Comparison of ENCODE assay signal across 21 cellular contexts in genomic region chr1:17669305-17669704, GRCh38.
"Had no signal": no experiment of that assay in that cellular context is flagged by ENCODE, and none has a peak within 500 bp of the region (broad histone marks: within the 10 kb centered on the region; RNA-seq: fewer than 3 reads in every experiment).

No MANE protein-coding gene starts in this region.

- H3K27me3 Mint-ChIP-seq: stimulated activated naive B cell treated with anti-CD40 and anti-IgM and Interleukin-4, amounts not matched to agents 10 μg/mL and 1 μg/mL and 100 μg/mL, for 72 hours; stimulated activated naive CD8-positive, alpha-beta T cell treated with anti-CD3 and anti-CD28 coated beads, Interleukin-15, amount 100 ng/mL, for 72 hours had no signal

- H3K4me1 ChIP-seq: left lung, parathyroid adenoma, testis had no signal

- H2AFZ ChIP-seq: parathyroid adenoma had no signal

- H3K27ac ChIP-seq: left lung, parathyroid adenoma, psoas muscle, sigmoid colon, skin epidermis, testis had no signal

- H3K79me2 ChIP-seq: parathyroid adenoma had no signal

- H3K9ac ChIP-seq: parathyroid adenoma had no signal

- FAIRE-seq: endometrium, frontal cortex had no signal

- H3K27me3 ChIP-seq: left lung, sigmoid colon, testis had no signal

- ATAC-seq: esophagus mucosa; left lung; stimulated activated naive B cell treated with anti-CD40 and anti-IgM and Interleukin-4, amounts not matched to agents 10 μg/mL and 1 μg/mL and 100 μg/mL, for 72 hours; stimulated activated naive CD8-positive, alpha-beta T cell treated with anti-CD3 and anti-CD28 coated beads, Interleukin-15, amount 100 ng/mL, for 72 hours had no signal

- H3K4me3 Mint-ChIP-seq: naive B cell; nephron; stimulated activated naive B cell treated with anti-CD40 and anti-IgM and Interleukin-4, amounts not matched to agents 10 μg/mL and 1 μg/mL and 100 μg/mL, for 72 hours; stimulated activated naive CD8-positive, alpha-beta T cell treated with anti-CD3 and anti-CD28 coated beads, Interleukin-15, amount 100 ng/mL, for 72 hours had no signal

- H3K9me3 Mint-ChIP-seq: naive B cell; nephron; stimulated activated naive B cell treated with anti-CD40 and anti-IgM and Interleukin-4, amounts not matched to agents 10 μg/mL and 1 μg/mL and 100 μg/mL, for 72 hours; stimulated activated naive CD8-positive, alpha-beta T cell treated with anti-CD3 and anti-CD28 coated beads, Interleukin-15, amount 100 ng/mL, for 72 hours had no signal

- H3K4me1 Mint-ChIP-seq: stimulated activated naive B cell treated with anti-CD40 and anti-IgM and Interleukin-4, amounts not matched to agents 10 μg/mL and 1 μg/mL and 100 μg/mL, for 72 hours; stimulated activated naive CD8-positive, alpha-beta T cell treated with anti-CD3 and anti-CD28 coated beads, Interleukin-15, amount 100 ng/mL, for 72 hours had no signal

- H3K4me3 ChIP-seq: left lung, lung, psoas muscle, sigmoid colon, skin epidermis, testis had no signal

- H3K9me3 ChIP-seq: left lung, psoas muscle, sigmoid colon, testis had no signal

- H3K27ac Mint-ChIP-seq: nephron; stimulated activated naive B cell treated with anti-CD40 and anti-IgM and Interleukin-4, amounts not matched to agents 10 μg/mL and 1 μg/mL and 100 μg/mL, for 72 hours had no signal

- DNase-seq: cortex of kidney; effector memory CD4-positive, alpha-beta T cell; islet precursor cell; mesenchymal stem cell; naive B cell; sigmoid colon; stimulated activated CD4-positive, alpha-beta T cell treated with anti-CD3 and anti-CD28 coated beads, Interleukin-2, amount 100 ng/mL, for 24 hours; stimulated activated CD4-positive, alpha-beta T cell treated with anti-CD3 and anti-CD28 coated beads, Interleukin-4, amount 100 ng/mL, for 4 hours; stimulated activated naive B cell treated with anti-CD40 and anti-IgM and Interleukin-4, amounts not matched to agents 10 μg/mL and 1 μg/mL and 100 μg/mL, for 72 hours; stimulated activated naive CD8-positive, alpha-beta T cell treated with anti-CD3 and anti-CD28 coated beads, Interleukin-15, amount 100 ng/mL, for 72 hours; testis; trophoblast cell had no signal

- H3K36me3 Mint-ChIP-seq: naive B cell; stimulated activated naive B cell treated with anti-CD40 and anti-IgM and Interleukin-4, amounts not matched to agents 10 μg/mL and 1 μg/mL and 100 μg/mL, for 72 hours had no signal
